ENCODE assay signal across 8 cellular contexts in genomic region chr12:121917950-121918678, GRCh38.
DNase-seq lines count a peak whose midpoint lies in the region; ATAC-seq and TF ChIP-seq lines count a peak whose summit lies in the region.

CFAP251 (plus strand) TSS chr12:121918592; CDS start chr12:121921306, 2,714 bp downstream.

- POLR2A ChIA-PET in GM10248 (lab: Yijun Ruan, JAX), result no interaction called here

- CTCF ChIA-PET in GM10248 (lab: Yijun Ruan, JAX), result interaction anchor here (0.6 to 2.9 kb wide), 21 partner anchors 9 to 582 kb away, joined by 3 to 17 read pairs (median 5); partner anchors contain the start of gene RHOF

- DNase-seq in GM10248 (ENCODE audit: extremely low spot score) (peak; percentile 97), NCI-H146 treated with DMSO at 0.1 percent for 48 hours (lab: John Stamatoyannopoulos, UW; ENCODE audit: unreplicated experiment) (peak; percentile 86), cerebellar cortex (ENCODE audit: low spot score) (peak; percentile 89), kidney tubule cell (ENCODE audit: low spot score) (peak; percentile 90), HuH-7 (ENCODE audit: low spot score) (no peak)
- peak; percentile 93 for DNase-seq in activated CD4-positive, CD25-positive, alpha-beta regulatory T cell treated with anti-CD3 and anti-CD28 coated beads, Interleukin-2, amount 50 U/mL, for 16 hours (ENCODE audit: low read depth, low spot score)
- DNase-seq in stimulated activated CD4-positive, alpha-beta T cell treated with anti-CD3 and anti-CD28 coated beads, Interleukin-1b, Interleukin-23, amount 100 ng/mL, for 1 hour (ENCODE audit: low read depth in 2 of 2), result peak; percentile 85 to 89

- ATAC-seq in HG02610 (IDR thresholded peaks at IDR 0.05; ENCODE audit: unreplicated experiment), result peak; percentile 96

- TF ChIP-seq CTCF in GM10248 (IDR thresholded peaks at IDR 0.05; ENCODE audit: control extremely low read depth, extremely low read depth, low read depth, missing control alignments), result peak; percentile 56
